Comparison of ENCODE assay signal across 8 cellular contexts in genomic region chr9:124257865-124258764, GRCh38. TPM values are rescaled to one million over a fixed set of nuclear protein-coding genes. Genes with fewer than 3 reads are reported as not detected.
DNase-seq lines count a peak whose midpoint lies in the region; ATAC-seq, FAIRE-seq and TF ChIP-seq lines count a peak whose summit lies in the region.

TSS of gene NEK6 (plus strand) at chr9:124257949. CDS start at chr9:124301965, 44,016 bp downstream.

- peaks cover 27% of the 10 kb centered on the region for H3K79me2 ChIP-seq in K562 (ENCODE audit: control insufficient read depth, insufficient read depth, low read length)

- no peak for TF ChIP-seq RAD21 in K562 (CRISPR knock-in tag; conservative IDR thresholded peaks at IDR 0.05 in 1 of 2, IDR thresholded peaks at IDR 0.05 in 1 of 2)

- H3K4me3 ChIP-seq in K562 (peak within 1 kb of the TSS; percentile 59), iPS-20b (ENCODE audit: low read length) (peak within 1 kb of the TSS; percentile 85), skin epidermis (peak within 1 kb of the TSS; percentile 43 to 77 (median 64))

- TF ChIP-seq POLR2A in K562 (conservative IDR thresholded peaks at IDR 0.05), result no peak

- H3K4me1 ChIP-seq in K562 (replicated peaks in 1 of 2; ENCODE audit: control insufficient read depth in 2 of 2, insufficient read depth in 2 of 2, low read length in 2 of 2) (peaks cover 17 to 24% of the 10 kb centered on the region in 2 experiments; a peak in 4 of 5 replicates), iPS-20b (ENCODE audit: insufficient read depth, low read length) (peaks cover 23% of the 10 kb centered on the region)

- WGBS in K562 (ENCODE audit: insufficient coverage, low coverage, missing lambda C conversion rate), result 4% methylated on average over 37 of the region's 121 CpGs

- intact Hi-C loops in K562 (cut with micrococcal nuclease), result no loop called here

- H3K27me3 ChIP-seq in K562 (ENCODE audit: control insufficient read depth in 2 of 2, insufficient read depth in 2 of 2, low read length in 2 of 2), result peaks cover 1 to 16% of the 10 kb centered on the region in 2 experiments
- no peaks in the 10 kb centered on the region for H3K27me3 ChIP-seq in iPS-20b (ENCODE audit: insufficient read depth, low read length)

- peak within 1 kb of the TSS; percentile 84 for H3K4me2 ChIP-seq in K562 (ENCODE audit: insufficient read depth, low read length)

- CTCF ChIA-PET in K562 (lab: Yijun Ruan, JAX; ENCODE audit: low intra/inter-chr PET ratio), result no interaction called here

- BruUV-seq in K562 (replicated peaks; lab: Mats Ljungman, UMichigan), result no TSS peak

- peak within 1 kb of the TSS; percentile 67; the same call in 2 of the 3 replicates for H3K27ac ChIP-seq in K562 (ENCODE audit: extremely low read depth, low read depth, low read length)
- no peak within 1 kb of the TSS for H3K27ac ChIP-seq in iPS-20b (ENCODE audit: low read length)
- H3K27ac ChIP-seq in skin epidermis, result peak within 1 kb of the TSS; percentile 50 to 96 (median 89)

- TF ChIP-seq EP300 in K562 (IDR thresholded peaks at IDR 0.05; ENCODE audit: low read length), result no peak

- peak; percentile 61 for ATAC-seq in K562

- peaks cover 6% of the 10 kb centered on the region for H4K20me1 ChIP-seq in K562 (replicated peaks; ENCODE audit: control insufficient read depth, insufficient read depth, low read length)

- H3K36me3 ChIP-seq in K562 (ENCODE audit: control insufficient read depth, insufficient read depth, low read length) (no peaks in the 10 kb centered on the region; the same call in 2 of the 3 replicates), iPS-20b (ENCODE audit: insufficient read depth, low read depth, low read length) (no peaks in the 10 kb centered on the region)

- TF ChIP-seq CTCF in K562 (IDR thresholded peaks at IDR 0.05 in 2 of 3, conservative IDR thresholded peaks at IDR 0.05 in 1 of 3; ENCODE audit: insufficient read depth in 2 of 3, low read depth in 1 of 3, low read length in 3 of 3), result no peak

- H3K9me1 ChIP-seq in K562 (ENCODE audit: control insufficient read depth, insufficient read depth, low read length), result no peaks in the 10 kb centered on the region

- H3K9me3 ChIP-seq in K562 (replicated peaks; ENCODE audit: control insufficient read depth, insufficient read depth, low read depth, low read length) (no peaks in the 10 kb centered on the region), iPS-20b (ENCODE audit: insufficient read depth, low read depth, low read length) (no peaks in the 10 kb centered on the region)

- peak; percentile 29 for DNase-seq in stimulated activated CD4-positive, alpha-beta T cell treated with anti-CD3 and anti-CD28 coated beads, Interleukin-12 subunit alpha, Interleukin-12 subunit beta, amount 100 ng/mL, for 4 hours
- DNase-seq in stimulated activated CD4-positive, alpha-beta T cell treated with anti-CD3 and anti-CD28 coated beads, Interleukin-1b, Interleukin-23, amount 100 ng/mL, for 48 hours, result no peak
- DNase-seq in SK-MEL-5 (ENCODE audit: low read depth, low spot score) (no peak), K562 (ENCODE audit: extremely low read depth in 1 of 4, low spot score in 3 of 4) (peak; percentile 40 to 89 (median 78)), Kasumi-1 (lab: John Stamatoyannopoulos, UW) (no peak), HK-2 (ENCODE audit: unreplicated experiment) (no peak)

- no peak for FAIRE-seq in K562 (lab: Jason Lieb, UNC)

- H3K9ac ChIP-seq in K562 (ENCODE audit: insufficient read depth in 1 of 2, low read depth in 2 of 2, low read length in 2 of 2), result peak within 1 kb of the TSS; percentile 73 to 97
- H3K9ac ChIP-seq in iPS-20b (ENCODE audit: low read depth, low read length), result peak within 1 kb of the TSS; percentile 62; the same call in 1 of the 2 replicates

- POLR2A ChIA-PET in K562 (lab: Yijun Ruan, JAX), result interaction anchor here (1.0 to 1.1 kb wide), 2 partner anchors 9 to 10 kb away, joined by 4 read pairs; no protein-coding TSS in a partner anchor

- peak within 1 kb of the TSS; percentile 85 for H2AFZ ChIP-seq in K562 (ENCODE audit: low read depth, low read length)

- in situ Hi-C loops in SK-MEL-5 (cut with HindIII; ENCODE audit: low pct_unique_long_range_greater_than_20kb, low sequenced_read_pairs), result no loop called here
- in situ Hi-C loops in K562 (cut with MboI), result no loop called here

TF ChIP-seq in K562, 482 proteins besides CTCF, POLR2A, EP300 and RAD21 (continues in another document):
- peak; percentile 72 for TF ChIP-seq MAX (CRISPR knock-in tag; IDR thresholded peaks at IDR 0.05)
- no peak for TF ChIP-seq SFPQ (IDR thresholded peaks at IDR 0.05; ENCODE audit: low read depth, low read length)
- no peak for TF ChIP-seq ILK (tag; IDR thresholded peaks at IDR 0.05; ENCODE audit: borderline replicate concordance, low read depth)
- peak in 1 of 2 experiments; percentile 26 for TF ChIP-seq E2F6 (IDR thresholded peaks at IDR 0.05; ENCODE audit: borderline replicate concordance in 1 of 2, extremely low read depth in 1 of 2, insufficient read depth in 1 of 2, insufficient read length in 1 of 2, low read depth in 1 of 2, low read length in 1 of 2, poor library complexity in 1 of 2, severe bottlenecking in 1 of 2)
- TF ChIP-seq SAFB2 (IDR thresholded peaks at IDR 0.05; ENCODE audit: borderline replicate concordance, low read depth, low read length, severe bottlenecking), result no peak
- no peak for TF ChIP-seq FUS (optimal IDR thresholded peaks at IDR 0.05; ENCODE audit: low read depth, low read length)
- TF ChIP-seq SP1 (CRISPR knock-in tag; IDR thresholded peaks at IDR 0.05), result no peak
- TF ChIP-seq NEUROD1 (IDR thresholded peaks at IDR 0.05; ENCODE audit: borderline replicate concordance, low read depth, low read length, partially characterized antibody), result no peak
- peak; percentile 63 for TF ChIP-seq ZFX (CRISPR knock-in tag; IDR thresholded peaks at IDR 0.05)

RNA-seq across cellular contexts. Expression of gene NEK6, which starts in this region (rescaled TPM):
- 42.5 and 47.5 TPM in 2 replicates for total RNA-seq in SK-MEL-5 (2014; rRNA removed; shearing (Covaris generic))
- polyA plus RNA-seq in SK-MEL-5 (2015; cell fraction: cytosol; rRNA removed), result 94.9 and 112 TPM in 2 replicates
- 45.6 and 85.6 TPM in 2 replicates for polyA plus RNA-seq in SK-MEL-5 (2015; cell fraction: nucleus; rRNA removed)
- 11.0 and 26.4 TPM in 2 replicates for total RNA-seq in K562 (2011; cell fraction: chromatin; rRNA removed; ENCODE audit: low replicate concordance)
- 6.4 and 7.7 TPM in 2 replicates for total RNA-seq in K562 (2011; cell fraction: nucleolus; rRNA removed)
- 8.4 and 9.9 TPM in 2 replicates for total RNA-seq in K562 (2011; cell fraction: nucleoplasm; rRNA removed)
- total RNA-seq in K562 (2014; rRNA removed) (8.0 and 11.4 TPM in 2 replicates), K562 (2014; rRNA removed; fragmentation: Illumina TruSeq; extraction: Trizol) (6.1 and 6.9 TPM in 2 replicates), K562 (2015; rRNA removed; fragmentation: Illumina TruSeq; extraction: Trizol) (7.9 and 8.4 TPM in 2 replicates), K562 (2021) (19.0 and 19.7 TPM in 2 replicates)
- polyA plus RNA-seq in K562 (2011; rRNA removed) (12.1 and 27.8 TPM in 2 replicates), K562 (2014; fragmentation: Illumina TruSeq; extraction: Trizol) (12.5 and 12.9 TPM in 2 replicates), K562 (2014; fragmentation: Nextera tagmentation; extraction: Ambion mirVana) (1 to 10 TPM; 3.1 to 3.5 TPM), K562 (2014; rRNA removed) (9.5 and 13.1 TPM in 2 replicates)
- polyA plus RNA-seq in K562 (2011; cell fraction: cytosol; rRNA removed), result 20.4 and 25.6 TPM in 2 replicates
- polyA plus RNA-seq in K562 (2011; cell fraction: nucleus; rRNA removed), result 13.6 and 24.6 TPM in 2 replicates
- polyA plus RNA-seq in K562 (2012), result 8.5 and 12.5 TPM in 2 replicates
- polyA minus RNA-seq in K562 (2011; rRNA and poly(A)+ RNA removed), result 24.9 and 49.3 TPM in 2 replicates
- 10.0 and 18.9 TPM in 2 replicates for polyA minus RNA-seq in K562 (2011; cell fraction: cytosol; rRNA and poly(A)+ RNA removed)
- polyA minus RNA-seq in K562 (2011; cell fraction: nucleus; rRNA and poly(A)+ RNA removed), result 4.8 and 27.3 TPM in 2 replicates

Comparison
In these comparisons a context has a peak if more than half of its experiments do, and no peak if none do; other contexts are left out.
1. DNase-seq: peak in stimulated activated CD4-positive, alpha-beta T cell treated with anti-CD3 and anti-CD28 coated beads, Interleukin-12 subunit alpha, Interleukin-12 subunit beta, amount 100 ng/mL, for 4 hours (single experiment) and K562 (4 of 4); none in stimulated activated CD4-positive, alpha-beta T cell treated with anti-CD3 and anti-CD28 coated beads, Interleukin-1b, Interleukin-23, amount 100 ng/mL, for 48 hours (single experiment), SK-MEL-5 (single experiment), Kasumi-1 (0 of 2) and HK-2 (single experiment).
2. Peak in every context shown above with its lines, with median percentiles within 50 percentile points of each other: H3K4me3 ChIP-seq.